ENCODE assay signal across 2 cellular contexts in genomic region chr6:42451146-42451594, GRCh38.
TF ChIP-seq lines count a peak whose summit lies in the region.

No MANE protein-coding gene starts in this region.

TF ChIP-seq in liver, 16 proteins besides CTCF, POLR2A, EP300 and RAD21 (continued from another document):
- no peak for TF ChIP-seq REST (IDR thresholded peaks at IDR 0.05)
- TF ChIP-seq HNF4G (IDR thresholded peaks at IDR 0.05): no peak
- TF ChIP-seq GABPA (IDR thresholded peaks at IDR 0.05 in 1 of 2, conservative IDR thresholded peaks at IDR 0.05 in 1 of 2): no peak
- no peak for TF ChIP-seq NR2F2 (IDR thresholded peaks at IDR 0.05)
- no peak for TF ChIP-seq ZBTB33 (IDR thresholded peaks at IDR 0.05)
- no peak for TF ChIP-seq SP1 (IDR thresholded peaks at IDR 0.05)
- no peak for TF ChIP-seq JUND (IDR thresholded peaks at IDR 0.05)
- TF ChIP-seq YY1 (IDR thresholded peaks at IDR 0.05): no peak

TF ChIP-seq in HepG2, 621 proteins besides CTCF, POLR2A, EP300 and RAD21 (continued from another document):
- TF ChIP-seq ZNF574 (CRISPR knock-in tag; IDR thresholded peaks at IDR 0.05): no peak
- no peak for TF ChIP-seq KIAA2018 (CRISPR knock-in tag; IDR thresholded peaks at IDR 0.05; ENCODE audit: borderline replicate concordance)
- no peak for TF ChIP-seq TBX3 (IDR thresholded peaks at IDR 0.05; ENCODE audit: borderline replicate concordance)
- no peak for TF ChIP-seq MBD4 (IDR thresholded peaks at IDR 0.05; ENCODE audit: borderline replicate concordance, low read length)
- no peak for TF ChIP-seq ZFX (CRISPR knock-in tag; IDR thresholded peaks at IDR 0.05; ENCODE audit: low read depth)
- no peak for TF ChIP-seq ZXDC (CRISPR knock-in tag; IDR thresholded peaks at IDR 0.05)
- no peak for TF ChIP-seq MED8 (CRISPR knock-in tag; IDR thresholded peaks at IDR 0.05; ENCODE audit: insufficient replicate concordance)
- no peak for TF ChIP-seq AHR (CRISPR knock-in tag; IDR thresholded peaks at IDR 0.05)
- TF ChIP-seq ZNF124 (CRISPR knock-in tag; IDR thresholded peaks at IDR 0.05): no peak
